In genomic region chr22:32801001-32801435, GRCh38 we compare ENCODE assay signal across 10 cellular contexts. TPM values are rescaled to one million over a fixed set of nuclear protein-coding genes. Genes with fewer than 3 reads are reported as not detected.
DNase-seq lines count a peak whose midpoint lies in the region; ATAC-seq, FAIRE-seq and TF ChIP-seq lines count a peak whose summit lies in the region.
"Had no signal": no experiment of that assay in that cellular context is flagged by ENCODE, and none has a peak within 500 bp of the region (broad histone marks: within the 10 kb centered on the region; RNA-seq: fewer than 3 reads in every experiment).

No MANE protein-coding gene starts in this region.

- POLR2A ChIA-PET in CD8-positive, alpha-beta memory T cell (lab: Charles Lee) = no interaction called here

- CTCF ChIA-PET in CD8-positive, alpha-beta memory T cell (lab: Charles Lee) = no interaction called here

- in situ Hi-C loops in gastrocnemius medialis (cut with MboI; ENCODE audit: low sequenced_read_pairs in 4 of 4) = no loop called here

- peak in 1 of 2 donors; percentile 4 for ATAC-seq in gastrocnemius medialis

- TF ChIP-seq CTCF in breast epithelium (IDR thresholded peaks at IDR 0.05) = no peak
- TF ChIP-seq CTCF in keratinocyte (optimal IDR thresholded peaks at IDR 0.05 in 1 of 3, IDR thresholded peaks at IDR 0.05 in 1 of 3, conservative IDR thresholded peaks at IDR 0.05 in 1 of 3; ENCODE audit: extremely low read depth in 1 of 3, insufficient read depth in 2 of 3, low read length in 3 of 3) = no peak
- no peak for TF ChIP-seq CTCF in gastrocnemius medialis (IDR thresholded peaks at IDR 0.05 in 4 of 5, conservative IDR thresholded peaks at IDR 0.05 in 1 of 5)

- peaks cover 0 to 2% of the 10 kb centered on the region in 2 donors for H3K4me1 ChIP-seq in breast epithelium
- peaks cover 25% of the 10 kb centered on the region for H3K4me1 ChIP-seq in keratinocyte (ENCODE audit: control insufficient read depth, extremely low read depth, insufficient read depth, low read length)
- no peaks in the 10 kb centered on the region for H3K4me1 ChIP-seq in gastrocnemius medialis
- H3K4me1 ChIP-seq in CD8-positive, alpha-beta memory T cell (ENCODE audit: insufficient read depth, low read length) = no peaks in the 10 kb centered on the region

- dilution Hi-C loops in keratinocyte (cut with MboI; ENCODE audit: extremely low pct_ligation_motif_present, low sequenced_read_pairs) = no loop called here

- no peak overlapping the region for H3K9ac ChIP-seq in keratinocyte (ENCODE audit: control insufficient read depth, extremely low read depth, insufficient read depth, low read length)

- no peaks in the 10 kb centered on the region for H3K9me3 Mint-ChIP-seq in CD8-positive, alpha-beta memory T cell

- DNase-seq in H7 = no peak
- no peak for DNase-seq in breast epithelium (ENCODE audit: low spot score in 2 of 2)
- no peak for DNase-seq in keratinocyte (ENCODE audit: low read depth, low spot score)
- no peak for DNase-seq in gastrocnemius medialis
- DNase-seq in CD8-positive, alpha-beta memory T cell = no peak
- DNase-seq in effector CD4-positive, alpha-beta T cell = no peak
- no peak for DNase-seq in GF-D8 (lab: John Stamatoyannopoulos, UW)
- no peak for DNase-seq in NCI-H2029 (lab: John Stamatoyannopoulos, UW)
- DNase-seq: DND-41 had no signal

- no peaks in the 10 kb centered on the region for H3K9me1 ChIP-seq in keratinocyte (ENCODE audit: control insufficient read depth, extremely low read depth, insufficient read depth, low read length)

- H3K4me1 Mint-ChIP-seq in CD8-positive, alpha-beta memory T cell = peaks cover 0 to 5% (median 0%) of the 10 kb centered on the region in 3 donors

- TF ChIP-seq POLR2A in breast epithelium (IDR thresholded peaks at IDR 0.05) (no peak), gastrocnemius medialis (IDR thresholded peaks at IDR 0.05) (no peak)

- no peaks in the 10 kb centered on the region for H3K36me3 Mint-ChIP-seq in CD8-positive, alpha-beta memory T cell

- H3K27me3 ChIP-seq in H7 (ENCODE audit: control insufficient read depth, insufficient read depth, low read length) (peaks cover 16% of the 10 kb centered on the region), breast epithelium (peaks cover 0 to 12% of the 10 kb centered on the region in 2 donors), keratinocyte (ENCODE audit: control insufficient read depth, extremely low read depth, insufficient read depth, low read length) (peaks cover 3% of the 10 kb centered on the region), gastrocnemius medialis (peaks cover 7 to 14% (median 13%) of the 10 kb centered on the region in 3 donors)
- H3K27me3 ChIP-seq in CD8-positive, alpha-beta memory T cell (ENCODE audit: insufficient read depth, low read length, poor library complexity, severe bottlenecking) = peaks cover 11% of the 10 kb centered on the region

- H4K20me1 ChIP-seq in keratinocyte (ENCODE audit: control insufficient read depth, extremely low read depth, insufficient read depth, low read length) = no peaks in the 10 kb centered on the region

- peaks cover 15% of the 10 kb centered on the region for H3K79me2 ChIP-seq in keratinocyte (ENCODE audit: control insufficient read depth, insufficient read depth, low read length)

- H3K4me3 ChIP-seq in H7 (ENCODE audit: insufficient read depth, low read depth, low read length) = peak overlapping the region; percentile 43
- peak overlapping the region; percentile 78 to 99 (median 96) for H3K4me3 ChIP-seq in breast epithelium
- peak overlapping the region; percentile 26 to 79 (median 63) for H3K4me3 ChIP-seq in keratinocyte (ENCODE audit: control insufficient read depth in 2 of 3, extremely low read depth in 1 of 3, insufficient read depth in 2 of 3, low read depth in 1 of 3, low read length in 3 of 3)
- peak overlapping the region; percentile 64 to 71 (median 67) for H3K4me3 ChIP-seq in gastrocnemius medialis
- H3K4me3 ChIP-seq in CD8-positive, alpha-beta memory T cell (ENCODE audit: low read length) = no peak overlapping the region

- H2AFZ ChIP-seq in keratinocyte (ENCODE audit: control insufficient read depth, low read length) = no peak overlapping the region

- H3K4me3 Mint-ChIP-seq in CD8-positive, alpha-beta memory T cell = no peak overlapping the region

- no peaks in the 10 kb centered on the region for H3K36me3 ChIP-seq in H7 (replicated peaks; ENCODE audit: control insufficient read depth, insufficient read depth, low read length)
- H3K36me3 ChIP-seq in breast epithelium = no peaks in the 10 kb centered on the region
- H3K36me3 ChIP-seq in keratinocyte (ENCODE audit: control insufficient read depth in 2 of 2, extremely low read depth in 1 of 2, insufficient read depth in 2 of 2, low read length in 2 of 2) = no peaks in the 10 kb centered on the region
- no peaks in the 10 kb centered on the region for H3K36me3 ChIP-seq in gastrocnemius medialis
- H3K36me3 ChIP-seq in CD8-positive, alpha-beta memory T cell (ENCODE audit: insufficient read depth, low read length) = no peaks in the 10 kb centered on the region

- intact Hi-C loops in breast epithelium (cut with DNase I; ENCODE audit: low total_unique reads) (no loop called here), gastrocnemius medialis (cut with DNase I; ENCODE audit: low total_unique reads) (loop anchor here (5.0 kb wide), 2 partner anchors 51 to 196 kb away; no protein-coding TSS in a partner anchor)

- peaks cover 29 to 71% of the 10 kb centered on the region in 2 donors for H3K27me3 Mint-ChIP-seq in CD8-positive, alpha-beta memory T cell

- H3K9me3 ChIP-seq in breast epithelium (no peaks in the 10 kb centered on the region), keratinocyte (ENCODE audit: control insufficient read depth, low read depth, low read length) (no peaks in the 10 kb centered on the region), gastrocnemius medialis (no peaks in the 10 kb centered on the region)
- no peaks in the 10 kb centered on the region for H3K9me3 ChIP-seq in CD8-positive, alpha-beta memory T cell (ENCODE audit: low read length)

- H3K27ac ChIP-seq in breast epithelium = peak overlapping the region; percentile 90 to 95
- H3K27ac ChIP-seq in keratinocyte (ENCODE audit: control insufficient read depth, insufficient read depth, low read length) = no peak overlapping the region
- H3K27ac ChIP-seq in gastrocnemius medialis = peak overlapping the region; percentile 79 to 87 (median 84)
- H3K27ac ChIP-seq in CD8-positive, alpha-beta memory T cell (ENCODE audit: low read depth, low read length) = no peak overlapping the region

- H3K27ac Mint-ChIP-seq in CD8-positive, alpha-beta memory T cell = no peak overlapping the region

- peak overlapping the region; percentile 99 for H3K4me2 ChIP-seq in keratinocyte (ENCODE audit: control insufficient read depth, extremely low read depth, insufficient read depth, low read depth, low read length)

- FAIRE-seq in keratinocyte (lab: Jason Lieb, UNC) = no peak
- FAIRE-seq: TTC549 had no signal

RNA-seq across cellular contexts. Expression of gene TIMP3, which starts 0.5 kb away (rescaled TPM):
- total RNA-seq in H7 (2014; rRNA removed; shearing (Covaris generic)) = 5.0 and 6.7 TPM in 2 replicates
- total RNA-seq in breast epithelium (1,000 to 10,000 TPM in 1 of 3 donors, 100 to 1,000 TPM in 2; 269 to 1,246 (median 290) TPM), gastrocnemius medialis (100 to 1,000 TPM; 102 to 247 (median 144) TPM)
- 26.2 to 48.0 TPM (median 34.3 TPM) in 3 replicates for polyA plus RNA-seq in keratinocyte
- polyA plus RNA-seq in keratinocyte (2011; ENCODE audit: low read depth) = 6.5 TPM
- 19.8 and 24.7 TPM in 2 replicates for polyA plus RNA-seq in keratinocyte (2011; cell fraction: cytosol; rRNA removed)
- 59.4 and 63.8 TPM in 2 replicates for polyA plus RNA-seq in keratinocyte (2011; cell fraction: nucleus; rRNA removed)
- 13.0 and 47.5 TPM in 2 replicates for polyA plus RNA-seq in keratinocyte (2012; ENCODE audit: low replicate concordance)
- polyA minus RNA-seq in keratinocyte = 40.6 to 57.9 TPM (median 43.2 TPM) in 3 replicates
- 24.2 TPM for polyA minus RNA-seq in keratinocyte (2011; cell fraction: cytosol; rRNA and poly(A)+ RNA removed)
- polyA minus RNA-seq in keratinocyte (2011; cell fraction: nucleus; rRNA and poly(A)+ RNA removed) = 33.6 and 53.5 TPM in 2 replicates
- under 1 TPM; 0.22 to 0.24 TPM for total RNA-seq in CD8-positive, alpha-beta memory T cell
- not detected for polyA plus RNA-seq in CD8-positive, alpha-beta memory T cell

Comparison
In these comparisons a context has a peak if more than half of its experiments do, and no peak if none do; other contexts are left out.
1. H3K27ac ChIP-seq: peak in breast epithelium (2 of 2) and gastrocnemius medialis (4 of 4); none in keratinocyte (single experiment) and CD8-positive, alpha-beta memory T cell (single experiment).
2. RNA of gene TIMP3, which starts 0.5 kb away (total RNA-seq): 269 to 1,246 TPM in breast epithelium and 102 to 247 TPM in gastrocnemius medialis; 5.0 to 6.7 TPM in H7 and 0.22 to 0.24 TPM in CD8-positive, alpha-beta memory T cell; every median in the first group is over 10 times any median in the second.